8 cellular contexts compared by ENCODE assay signal in genomic region chr13:91036886-91037285, GRCh38.
"Had no signal": no experiment of that assay in that cellular context is flagged by ENCODE, and none has a peak within 500 bp of the region (broad histone marks: within the 10 kb centered on the region; RNA-seq: fewer than 3 reads in every experiment).

No MANE protein-coding gene starts in this region.

- H3K4me3 ChIP-seq: HAP-1 had no signal

- H3K9me3 ChIP-seq: HAP-1 had no signal

- H3K4me1 ChIP-seq: HAP-1 had no signal

- DNase-seq: GOT3, H7, HFFc6, KG1 had no signal

- H3K27ac ChIP-seq: HL-60 had no signal

- FAIRE-seq: HepG2 had no signal

- H3K36me3 ChIP-seq: HAP-1 had no signal

- ATAC-seq: HCT116, HepG2 had no signal
